ENCODE assay signal across 12 cellular contexts in the genomic region with DNA sequence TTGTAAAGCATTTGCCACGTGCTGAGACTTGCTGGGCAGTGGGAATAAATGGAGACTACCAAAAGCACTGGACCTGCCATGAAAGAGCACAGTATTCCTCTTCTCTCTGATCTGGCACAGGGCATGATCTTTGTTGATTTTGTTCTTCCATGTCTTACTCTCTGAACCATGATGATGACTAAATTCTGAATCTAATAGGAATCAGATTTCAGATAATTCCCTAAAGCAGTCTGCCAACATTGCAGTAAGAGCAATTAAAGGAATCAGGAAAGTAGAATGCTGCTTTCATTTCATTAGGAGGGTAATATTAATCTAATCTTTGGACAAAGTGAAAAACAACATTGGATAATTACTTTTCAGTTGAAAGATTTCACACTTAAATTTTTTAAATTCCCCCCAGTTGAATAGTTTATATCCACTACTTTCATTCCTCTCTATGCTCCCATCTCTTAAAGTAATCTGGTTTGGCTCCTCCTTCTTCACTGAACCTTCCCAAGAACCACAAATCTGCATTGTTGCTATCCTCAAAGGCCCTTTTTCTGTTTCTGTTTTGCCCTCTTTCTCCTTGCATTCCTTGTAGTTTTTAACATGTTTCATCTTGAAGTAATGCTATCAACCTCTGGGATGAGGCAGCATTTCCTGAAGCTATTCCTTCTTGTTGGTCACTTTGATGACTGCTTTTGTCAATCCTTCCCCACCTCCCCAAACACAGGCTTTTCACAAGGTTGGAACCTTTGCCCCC.
DNase-seq lines count a peak whose midpoint lies in the region; FAIRE-seq and TF ChIP-seq lines count a peak whose summit lies in the region.
"Had no signal": no experiment of that assay in that cellular context is flagged by ENCODE, and none has a peak within 500 bp of the region (broad histone marks: within the 10 kb centered on the region; RNA-seq: fewer than 3 reads in every experiment).

No MANE protein-coding gene starts in this region.

- no peak overlapping the region for H3K4me3 Mint-ChIP-seq in osteocyte (ENCODE audit: unreplicated experiment)
- H3K4me3 Mint-ChIP-seq: T-helper 17 cell had no signal

- H3K4me3 ChIP-seq in choroid plexus epithelial cell (ENCODE audit: low read depth, low read length), result no peak overlapping the region

- DNase-seq in NCI-H524 treated with DMSO at 0.1 percent for 48 hours (lab: John Stamatoyannopoulos, UW), result peak; percentile 46
- DNase-seq in choroid plexus epithelial cell (ENCODE audit: low read depth), result peak; percentile 59
- DNase-seq in osteocyte (ENCODE audit: extremely low spot score, unreplicated experiment), result no peak
- DNase-seq in stimulated activated CD4-positive, alpha-beta T cell treated with anti-CD3 and anti-CD28 coated beads, Interleukin-4, amount 100 ng/mL, for 24 hours, result no peak
- no peak for DNase-seq in Ammon's horn (ENCODE audit: low spot score)
- DNase-seq in occipital lobe (lab: John Stamatoyannopoulos, UW), result no peak
- no peak for DNase-seq in GDM1 (lab: John Stamatoyannopoulos, UW)
- DNase-seq: DMS79; KG1; NK-92 treated with Interleukin-12 subunit alpha and Interleukin-12 subunit beta, amount 100 ng/mL, for 24 hours; T-helper 17 cell had no signal

- H3K27me3 Mint-ChIP-seq in osteocyte (ENCODE audit: unreplicated experiment), result no peaks in the 10 kb centered on the region
- H3K27me3 Mint-ChIP-seq: T-helper 17 cell had no signal

- TF ChIP-seq CTCF in choroid plexus epithelial cell (conservative IDR thresholded peaks at IDR 0.05; ENCODE audit: low read depth, low read length) (no peak), osteocyte (IDR thresholded peaks at IDR 0.05) (no peak)

- peaks cover 50% of the 10 kb centered on the region for H3K4me1 Mint-ChIP-seq in osteocyte (ENCODE audit: unreplicated experiment)
- H3K4me1 Mint-ChIP-seq: T-helper 17 cell had no signal

- no peaks in the 10 kb centered on the region for H3K36me3 Mint-ChIP-seq in osteocyte (ENCODE audit: unreplicated experiment)

- peaks cover 5% of the 10 kb centered on the region for H3K9me3 Mint-ChIP-seq in osteocyte (ENCODE audit: unreplicated experiment)

- peak overlapping the region; percentile 96 for H3K27ac Mint-ChIP-seq in osteocyte (ENCODE audit: unreplicated experiment)
- H3K27ac Mint-ChIP-seq: T-helper 17 cell had no signal

- FAIRE-seq in G401.6 (lab: Jason Lieb, UNC), result peak; percentile 99

Comparison
In these comparisons a context has a peak if more than half of its experiments do, and no peak if none do; other contexts are left out.
1. DNase-seq: peak in NCI-H524 treated with DMSO at 0.1 percent for 48 hours (single experiment) and choroid plexus epithelial cell (single experiment); none in osteocyte (single experiment), stimulated activated CD4-positive, alpha-beta T cell treated with anti-CD3 and anti-CD28 coated beads, Interleukin-4, amount 100 ng/mL, for 24 hours (single experiment), Ammon's horn (single experiment), occipital lobe (single experiment) and GDM1 (single experiment).